ENCODE assay signal across 8 cellular contexts in the genomic region with DNA sequence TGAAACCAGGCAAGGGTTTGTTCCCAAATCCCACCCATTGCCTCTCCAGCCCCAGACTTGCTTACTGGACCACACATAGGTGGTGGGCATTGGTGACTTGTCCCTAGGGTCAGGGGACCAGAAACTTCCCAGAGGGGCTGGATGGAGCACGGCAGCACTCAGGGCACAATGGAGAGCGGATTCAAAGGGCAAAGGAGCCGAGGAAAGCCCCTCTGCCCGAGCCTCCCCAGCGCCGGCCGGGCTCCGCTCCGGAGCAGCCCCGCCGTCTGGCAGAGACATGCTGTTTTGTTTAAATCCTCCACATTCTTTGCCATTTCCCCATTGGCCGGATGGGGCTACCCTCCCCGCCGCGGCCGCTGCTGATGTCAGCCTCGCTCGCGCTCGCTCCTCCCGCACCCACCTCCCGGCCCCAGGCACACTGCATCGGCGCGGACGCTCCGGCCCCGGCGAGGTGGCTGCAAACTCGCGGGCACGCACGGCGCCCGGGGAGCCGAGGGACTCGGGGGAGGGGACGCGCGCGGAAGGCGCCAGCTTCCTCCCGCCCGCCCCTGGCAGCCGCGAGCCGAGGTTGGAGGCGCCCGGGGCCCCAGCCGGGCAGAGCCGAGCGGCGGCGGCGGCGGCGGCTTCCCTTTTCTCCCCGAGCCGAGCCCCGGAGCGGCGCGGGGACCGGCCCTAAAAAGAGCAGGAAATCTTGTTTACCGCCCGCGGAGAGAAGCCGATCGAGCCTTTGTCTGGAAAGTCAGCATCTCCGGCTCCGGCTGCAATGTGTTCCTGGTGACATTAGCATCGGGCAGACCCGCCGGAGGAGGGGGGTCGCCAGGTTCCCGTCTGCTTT. TPM values are rescaled to one million over a fixed set of nuclear protein-coding genes. Genes with fewer than 3 reads are reported as not detected.
DNase-seq lines count a peak whose midpoint lies in the region; ATAC-seq, FAIRE-seq and TF ChIP-seq lines count a peak whose summit lies in the region.

PITPNC1 (plus strand) TSS at position 390 of the 835 bp plus-strand sequence.

- peak; percentile 90 for FAIRE-seq in GM12891 (lab: Jason Lieb, UNC)

- peaks cover 7% of the 10 kb centered on the region for H3K9me3 Mint-ChIP-seq in progenitor cell of endocrine pancreas (ENCODE audit: low read depth)

- H3K4me1 Mint-ChIP-seq in progenitor cell of endocrine pancreas (ENCODE audit: low read depth) = peaks cover 23% of the 10 kb centered on the region

- peak within 1 kb of the TSS; percentile 95 for H3K27ac Mint-ChIP-seq in progenitor cell of endocrine pancreas

- TF ChIP-seq CTCF in adrenal gland (IDR thresholded peaks at IDR 0.05) = peak in 5 of 6 experiments; percentile 8 to 26 (median 18)
- peak in 4 of 9 donors; percentile 12 to 24 (median 20) for TF ChIP-seq CTCF in heart right ventricle (IDR thresholded peaks at IDR 0.05)
- no peak for TF ChIP-seq CTCF in progenitor cell of endocrine pancreas (IDR thresholded peaks at IDR 0.05; ENCODE audit: unreplicated experiment)
- no peak for TF ChIP-seq CTCF in upper lobe of right lung (IDR thresholded peaks at IDR 0.05)

- no peak for TF ChIP-seq POLR2A in GM12891 (IDR thresholded peaks at IDR 0.05; ENCODE audit: low read depth, low read length)
- TF ChIP-seq POLR2A in adrenal gland (IDR thresholded peaks at IDR 0.05) = peak; percentile 68 to 97

- H3K4me3 Mint-ChIP-seq in progenitor cell of endocrine pancreas (ENCODE audit: low read depth) = peak within 1 kb of the TSS; percentile 86

- no peaks in the 10 kb centered on the region for H3K27me3 Mint-ChIP-seq in progenitor cell of endocrine pancreas

- peak; percentile 76 for DNase-seq in GM12891 (ENCODE audit: insufficient read length, low spot score)
- DNase-seq in NCI-H1417 (lab: John Stamatoyannopoulos, UW) = peak; percentile 79 to 88 (median 85)
- DNase-seq in adrenal gland = peak; percentile 88 to 92 (median 91)
- peak; percentile 87 to 89 for DNase-seq in heart right ventricle
- peak; percentile 78 for DNase-seq in progenitor cell of endocrine pancreas (ENCODE audit: low spot score, unreplicated experiment)
- DNase-seq in upper lobe of right lung = peak; percentile 94

- H3K36me3 ChIP-seq in adrenal gland (replicated peaks in 1 of 2) (no peaks in the 10 kb centered on the region), heart right ventricle (no peaks in the 10 kb centered on the region), upper lobe of right lung (no peaks in the 10 kb centered on the region)

- H3K4me3 ChIP-seq in adrenal gland = peak within 1 kb of the TSS; percentile 60 to 95 (median 77)
- H3K4me3 ChIP-seq in heart right ventricle = peak within 1 kb of the TSS; percentile 73 to 95 (median 92)
- H3K4me3 ChIP-seq in upper lobe of right lung = peak within 1 kb of the TSS; percentile 87

- H3K27ac ChIP-seq in adrenal gland = peak within 1 kb of the TSS; percentile 51 to 98 (median 90)
- peak within 1 kb of the TSS; percentile 93 to 97 (median 96) for H3K27ac ChIP-seq in heart right ventricle
- H3K27ac ChIP-seq in upper lobe of right lung = peak within 1 kb of the TSS; percentile 89

- peaks cover 13% of the 10 kb centered on the region for H3K36me3 Mint-ChIP-seq in progenitor cell of endocrine pancreas (ENCODE audit: insufficient read depth)

- H3K9me3 ChIP-seq in adrenal gland (replicated peaks in 1 of 3) = no peaks in the 10 kb centered on the region
- H3K9me3 ChIP-seq in heart right ventricle = no peaks in the 10 kb centered on the region
- no peaks in the 10 kb centered on the region for H3K9me3 ChIP-seq in upper lobe of right lung

- intact Hi-C loops in T-helper 1 cell treated with Interleukin-12 subunit alpha and Interleukin-12 subunit beta and Interleukin-4 antibody, amounts not matched to agents 30 ng/mL and 1 ng/mL, for 36 hours (cut with micrococcal nuclease) = loop anchor here (1.0 to 5.0 kb wide), 6 partner anchors 13 to 805 kb away; partner anchors contain the start of gene BPTF
- intact Hi-C loops in adrenal gland (cut with DNase I) = loop anchor here (5.0 kb wide), 3 partner anchors 100 to 310 kb away; no protein-coding TSS in a partner anchor
- intact Hi-C loops in heart right ventricle (cut with DNase I) = loop anchor here (2.0 to 10.0 kb wide), 11 partner anchors 45 to 312 kb away; no protein-coding TSS in a partner anchor
- intact Hi-C loops in upper lobe of right lung (cut with DNase I) = loop anchor here (10.0 kb wide), 1 partner anchor 318 kb away; no protein-coding TSS in a partner anchor

- WGBS in adrenal gland, 4 donors = 0% methylated on average over 2 to 76 of the region's 76 CpGs
- WGBS in heart right ventricle, 2 donors = 1% methylated on average over 71 to 76 of the region's 76 CpGs

- H3K4me1 ChIP-seq in adrenal gland (replicated peaks in 1 of 2) (peaks cover 0 to 19% of the 10 kb centered on the region in 2 donors), heart right ventricle (peaks cover 5 to 43% (median 22%) of the 10 kb centered on the region in 9 donors), upper lobe of right lung (peaks cover 17% of the 10 kb centered on the region)

- ATAC-seq in HG02642 (IDR thresholded peaks at IDR 0.05; ENCODE audit: poor library complexity, unreplicated experiment) (peak; percentile 69), heart right ventricle (peak; percentile 80 to 89 (median 84)), upper lobe of right lung (peak; percentile 88)

- H3K27me3 ChIP-seq in adrenal gland (no peaks in the 10 kb centered on the region), heart right ventricle (no peaks in the 10 kb centered on the region), upper lobe of right lung (no peaks in the 10 kb centered on the region)

TF ChIP-seq in GM12891, 5 proteins besides CTCF, POLR2A, EP300 and RAD21:
- TF ChIP-seq POLR2AphosphoS5 (IDR thresholded peaks at IDR 0.05; ENCODE audit: low read depth, low read length) (no peak), POU2F2 (IDR thresholded peaks at IDR 0.05; ENCODE audit: low read depth, low read length) (no peak), TAF1 (IDR thresholded peaks at IDR 0.05; ENCODE audit: low read depth, low read length) (no peak), PAX5 (IDR thresholded peaks at IDR 0.05; ENCODE audit: insufficient read depth, low read length, severe bottlenecking) (no peak), SPI1 (IDR thresholded peaks at IDR 0.05; ENCODE audit: low read depth, low read length) (0 out of 2 replicates have a peak, but pooled peaks have one; percentile 27)

RNA-seq across cellular contexts. Expression of gene PITPNC1, which starts in this region (rescaled TPM):
- 15.5 TPM for polyA plus RNA-seq in GM12891 (2012; ENCODE audit: low read depth, missing spikeins)
- 40.7 and 42.9 TPM in 2 replicates for total RNA-seq in T-helper 1 cell treated with Interleukin-12 subunit alpha and Interleukin-12 subunit beta and Interleukin-4 antibody, amounts not matched to agents 30 ng/mL and 1 ng/mL, for 36 hours
- 10 to 100 TPM in 5 of 8 donors, 1 to 10 TPM in 3; 4.9 to 33.0 (median 15.7) TPM for total RNA-seq in adrenal gland
- polyA plus RNA-seq in adrenal gland = 10 to 100 TPM in 1 of 3 donors, 1 to 10 TPM in 2; 6.8 to 15.4 (median 8.5) TPM
- total RNA-seq in heart right ventricle = 10 to 100 TPM in 6 of 10 donors, 1 to 10 TPM in 4; 7.4 to 28.0 (median 11.5) TPM
- 10 to 100 TPM in 1 of 2 donors, 1 to 10 TPM in 1; 6.6 to 13.3 TPM for polyA plus RNA-seq in heart right ventricle
- 38.4 and 53.2 TPM in 2 replicates for total RNA-seq in progenitor cell of endocrine pancreas
- 25.4 TPM for total RNA-seq in upper lobe of right lung

Comparison
In these comparisons a context has a peak if more than half of its experiments do, and no peak if none do; other contexts are left out.
1. Peak in every context shown above with its lines: DNase-seq, ATAC-seq, H3K4me3 ChIP-seq and H3K27ac ChIP-seq.
2. CTCF ChIP-seq: peak in adrenal gland (5 of 6); none in progenitor cell of endocrine pancreas (single experiment) and upper lobe of right lung (single experiment).